Comparison of ENCODE assay signal across 8 cellular contexts in genomic region chr6:138772596-138773176, GRCh38. TPM values are rescaled to one million over a fixed set of nuclear protein-coding genes. Genes with fewer than 3 reads are reported as not detected.
DNase-seq lines count a peak whose midpoint lies in the region; ATAC-seq and TF ChIP-seq lines count a peak whose summit lies in the region.

No MANE protein-coding gene starts in this region.

- H3K4me1 Mint-ChIP-seq in CD4-positive, alpha-beta T cell (ENCODE audit: low read depth), result peaks cover 36% of the 10 kb centered on the region
- no peaks in the 10 kb centered on the region for H3K4me1 Mint-ChIP-seq in activated T-helper 17 cell treated with anti-CD3 and anti-CD28 coated beads, Interleukin-2, amount 50 U/mL, for 72 hours
- H3K4me1 Mint-ChIP-seq in type B pancreatic cell (ENCODE audit: unreplicated experiment), result peaks cover 11% of the 10 kb centered on the region

- DNase-seq in CD4-positive, alpha-beta T cell, result no peak
- peak; percentile 13 for DNase-seq in HEK293T (ENCODE audit: extremely low spot score)
- no peak for DNase-seq in kidney epithelial cell (ENCODE audit: low read depth)
- DNase-seq in type B pancreatic cell (ENCODE audit: extremely low spot score, unreplicated experiment), result no peak
- DNase-seq in Ammon's horn (ENCODE audit: low spot score), result no peak
- DNase-seq in LoVo (ENCODE audit: low spot score), result no peak
- DNase-seq in stimulated activated CD4-positive, alpha-beta T cell treated with anti-CD3 and anti-CD28 coated beads, Interleukin-4, amount 100 ng/mL, for 1 hour, result no peak

- no peak for TF ChIP-seq CTCF in CD4-positive, alpha-beta T cell (IDR thresholded peaks at IDR 0.05)
- TF ChIP-seq CTCF in kidney epithelial cell (IDR thresholded peaks at IDR 0.05; ENCODE audit: insufficient read depth, low read length, poor library complexity, severe bottlenecking), result no peak
- TF ChIP-seq CTCF in type B pancreatic cell (conservative IDR thresholded peaks at IDR 0.05), result no peak

- no peaks in the 10 kb centered on the region for H3K27me3 ChIP-seq in CD4-positive, alpha-beta T cell (ENCODE audit: control insufficient read depth, insufficient read depth, low read length)
- H3K27me3 ChIP-seq in kidney epithelial cell (ENCODE audit: control insufficient read depth, insufficient read depth, low read length), result no peaks in the 10 kb centered on the region

- peaks cover 32% of the 10 kb centered on the region for H3K36me3 Mint-ChIP-seq in CD4-positive, alpha-beta T cell (ENCODE audit: low read depth)
- H3K36me3 Mint-ChIP-seq in activated T-helper 17 cell treated with anti-CD3 and anti-CD28 coated beads, Interleukin-2, amount 50 U/mL, for 72 hours (ENCODE audit: low read depth), result peaks cover 19% of the 10 kb centered on the region
- no peaks in the 10 kb centered on the region for H3K36me3 Mint-ChIP-seq in type B pancreatic cell

- H3K4me3 Mint-ChIP-seq in CD4-positive, alpha-beta T cell, result peak overlapping the region; percentile 98
- H3K4me3 Mint-ChIP-seq in activated T-helper 17 cell treated with anti-CD3 and anti-CD28 coated beads, Interleukin-2, amount 50 U/mL, for 72 hours, result peak overlapping the region; percentile 94
- peak overlapping the region; percentile 100 for H3K4me3 Mint-ChIP-seq in type B pancreatic cell

- ATAC-seq in CD4-positive, alpha-beta T cell (ENCODE audit: poor library complexity), result no peak
- ATAC-seq in activated T-helper 17 cell treated with anti-CD3 and anti-CD28 coated beads, Interleukin-2, amount 50 U/mL, for 72 hours (replicated peaks), result no peak

- peak overlapping the region; percentile 97 for H3K27ac ChIP-seq in CD4-positive, alpha-beta T cell (ENCODE audit: low read depth, low read length)

- no peaks in the 10 kb centered on the region for H3K9me3 ChIP-seq in CD4-positive, alpha-beta T cell (ENCODE audit: control insufficient read depth, low read length)

- no peaks in the 10 kb centered on the region for H3K27me3 Mint-ChIP-seq in CD4-positive, alpha-beta T cell
- no peaks in the 10 kb centered on the region for H3K27me3 Mint-ChIP-seq in activated T-helper 17 cell treated with anti-CD3 and anti-CD28 coated beads, Interleukin-2, amount 50 U/mL, for 72 hours
- H3K27me3 Mint-ChIP-seq in type B pancreatic cell, result no peaks in the 10 kb centered on the region

- CTCF ChIA-PET in CD4-positive, alpha-beta T cell (lab: Charles Lee), result interaction anchor here (0.5 kb wide), 1 partner anchor 978 kb away, joined by 3 read pairs; no protein-coding TSS in a partner anchor
- CTCF ChIA-PET in HEK293T (lab: Yijun Ruan, JAX), result interaction anchor here (1.1 kb wide), 1 partner anchor 16 kb away, joined by 3 read pairs; no protein-coding TSS in a partner anchor

- intact Hi-C loops in CD4-positive, alpha-beta T cell (cut with DNase I, micrococcal nuclease), result loop anchor here (2.0 to 10.0 kb wide), 6 partner anchors 215 to 1558 kb away; partner anchors contain the start of genes CITED2 (in 2 of the 2), ABRACL (in 1 of the 2), HEBP2 (in 1 of the 2) and IFNGR1 (in 1 of the 2)

- no peaks in the 10 kb centered on the region for H3K36me3 ChIP-seq in kidney epithelial cell (ENCODE audit: control insufficient read depth, insufficient read depth, low read length)

- peak overlapping the region; percentile 86 for H3K4me3 ChIP-seq in kidney epithelial cell (ENCODE audit: low read depth, low read length)

- no peaks in the 10 kb centered on the region for H3K9me3 Mint-ChIP-seq in CD4-positive, alpha-beta T cell
- no peaks in the 10 kb centered on the region for H3K9me3 Mint-ChIP-seq in activated T-helper 17 cell treated with anti-CD3 and anti-CD28 coated beads, Interleukin-2, amount 50 U/mL, for 72 hours
- H3K9me3 Mint-ChIP-seq in type B pancreatic cell, result no peaks in the 10 kb centered on the region

- peak overlapping the region; percentile 98 for H3K27ac Mint-ChIP-seq in CD4-positive, alpha-beta T cell
- peak overlapping the region; percentile 97 for H3K27ac Mint-ChIP-seq in activated T-helper 17 cell treated with anti-CD3 and anti-CD28 coated beads, Interleukin-2, amount 50 U/mL, for 72 hours
- peak overlapping the region; percentile 100 for H3K27ac Mint-ChIP-seq in type B pancreatic cell

- POLR2A ChIA-PET in CD4-positive, alpha-beta T cell (lab: Charles Lee), result interaction anchor here (0.7 to 3.3 kb wide), 10 partner anchors 80 to 905 kb away, joined by 3 to 52 read pairs (median 4); partner anchors contain the start of genes CITED2, HEBP2 and TXLNB
- POLR2A ChIA-PET in HEK293T (lab: Yijun Ruan, JAX), result interaction anchor here (1.0 to 2.7 kb wide), 16 partner anchors 9 to 667 kb away, joined by 3 to 14 read pairs (median 4); partner anchors contain the start of gene NHSL1

TF ChIP-seq in HEK293T, 16 proteins besides CTCF, POLR2A, EP300 and RAD21:
- TF ChIP-seq FOXK2 (IDR thresholded peaks at IDR 0.05), result no peak
- TF ChIP-seq ZNF384 (IDR thresholded peaks at IDR 0.05), result peak; percentile 60; the same call in 1 of the 2 replicates

RNA-seq across cellular contexts. Expression of gene CCDC28A, which starts 0.9 kb away (rescaled TPM):
- total RNA-seq in CD4-positive, alpha-beta T cell, result 10 to 100 TPM; 36.9 to 37.2 TPM
- 10 to 100 TPM; 16.8 to 28.2 TPM for total RNA-seq in activated T-helper 17 cell treated with anti-CD3 and anti-CD28 coated beads, Interleukin-2, amount 50 U/mL, for 72 hours
- 12.5 and 15.3 TPM in 2 replicates for total RNA-seq in kidney epithelial cell
- 7.5 and 12.0 TPM in 2 replicates for total RNA-seq in type B pancreatic cell (ENCODE audit: low replicate concordance)

RNA-seq across cellular contexts. Expression of gene ECT2L, which starts 23.2 kb away (rescaled TPM):
- total RNA-seq in CD4-positive, alpha-beta T cell, result not detected
- total RNA-seq in activated T-helper 17 cell treated with anti-CD3 and anti-CD28 coated beads, Interleukin-2, amount 50 U/mL, for 72 hours, result under 1 TPM in 1 of 2 donors, not detected in 1; 0.11 TPM
- not detected in 2 replicates for total RNA-seq in kidney epithelial cell
- 0.07 and 0.26 TPM in 2 replicates for total RNA-seq in type B pancreatic cell (ENCODE audit: low replicate concordance)
